In genomic region chr3:58013973-58014649, GRCh38 we compare ENCODE assay signal across 10 cellular contexts. TPM values are rescaled to one million over a fixed set of nuclear protein-coding genes. Genes with fewer than 3 reads are reported as not detected.
DNase-seq lines count a peak whose midpoint lies in the region; ATAC-seq and TF ChIP-seq lines count a peak whose summit lies in the region.
"Had no signal": no experiment of that assay in that cellular context is flagged by ENCODE, and none has a peak within 500 bp of the region (broad histone marks: within the 10 kb centered on the region; RNA-seq: fewer than 3 reads in every experiment).

No MANE protein-coding gene starts in this region.

- TF ChIP-seq CTCF in GM23338 (conservative IDR thresholded peaks at IDR 0.05; ENCODE audit: low read depth in 2 of 2) (no peak), astrocyte of the spinal cord (IDR thresholded peaks at IDR 0.05; ENCODE audit: low read depth, low read length) (no peak), hepatocyte (IDR thresholded peaks at IDR 0.05; ENCODE audit: poor library complexity) (no peak), stomach (IDR thresholded peaks at IDR 0.05) (no peak), adrenal gland (IDR thresholded peaks at IDR 0.05) (no peak)

- H3K4me2 ChIP-seq in GM23338 (no peak overlapping the region), hepatocyte (peak overlapping the region; percentile 85)

- H3K27ac ChIP-seq in GM23338 (ENCODE audit: low read depth) (peak overlapping the region; percentile 81; the same call in 1 of the 2 replicates), hepatocyte (peak overlapping the region; percentile 80), stomach (peak overlapping the region; percentile 21 to 90 (median 88)), adrenal gland (peak overlapping the region in 1 of 5 donors; percentile 30)

- DNase-seq in GM23338 (ENCODE audit: low spot score) = no peak
- DNase-seq in astrocyte of the spinal cord (ENCODE audit: low read depth, low spot score) = peak; percentile 93
- peak; percentile 72 for DNase-seq in hepatocyte (ENCODE audit: low spot score)
- peak; percentile 39 for DNase-seq in stomach
- DNase-seq in activated T-cell treated with anti-CD3 and anti-CD28 coated beads, Interleukin-2, amount 50 U/mL, for 4 hours = no peak
- no peak for DNase-seq in adrenal gland
- no peak for DNase-seq in activated CD4-positive, alpha-beta memory T cell treated with anti-CD3 and anti-CD28 coated beads for 36 hours
- DNase-seq: NCI-H187 treated with DMSO at 0.1 percent for 48 hours had no signal

- peaks cover 68% of the 10 kb centered on the region for H3K4me1 Mint-ChIP-seq in GM23338
- peaks cover 42% of the 10 kb centered on the region for H3K4me1 Mint-ChIP-seq in activated T-cell treated with anti-CD3 and anti-CD28 coated beads, Interleukin-2, amount 50 U/mL, for 4 hours (ENCODE audit: low read depth)
- peaks cover 27% of the 10 kb centered on the region for H3K4me1 Mint-ChIP-seq in activated CD4-positive, alpha-beta memory T cell treated with anti-CD3 and anti-CD28 coated beads for 36 hours (ENCODE audit: low read depth)

- H3F3A ChIP-seq in GM23338 (replicated peaks; ENCODE audit: low read depth) = no peaks in the 10 kb centered on the region; the same call in 1 of the 2 replicates

- H3K27me3 Mint-ChIP-seq in GM23338 (ENCODE audit: insufficient read depth, low read depth, poor library complexity) = peaks cover 7% of the 10 kb centered on the region
- no peaks in the 10 kb centered on the region for H3K27me3 Mint-ChIP-seq in activated T-cell treated with anti-CD3 and anti-CD28 coated beads, Interleukin-2, amount 50 U/mL, for 4 hours (ENCODE audit: low read depth)
- no peaks in the 10 kb centered on the region for H3K27me3 Mint-ChIP-seq in activated CD4-positive, alpha-beta memory T cell treated with anti-CD3 and anti-CD28 coated beads for 36 hours

- no peaks in the 10 kb centered on the region for H3K36me3 ChIP-seq in GM23338 (ENCODE audit: insufficient read depth)
- no peaks in the 10 kb centered on the region for H3K36me3 ChIP-seq in hepatocyte (replicated peaks; ENCODE audit: insufficient read depth, low read depth)
- H3K36me3 ChIP-seq in stomach = no peaks in the 10 kb centered on the region
- no peaks in the 10 kb centered on the region for H3K36me3 ChIP-seq in adrenal gland (replicated peaks in 1 of 2)

- CTCF ChIA-PET in activated CD4-positive, alpha-beta memory T cell treated with anti-CD3 and anti-CD28 coated beads for 36 hours (lab: Charles Lee) = interaction anchor here (1.9 kb wide), 1 partner anchor 154 kb away, joined by 6 read pairs; no protein-coding TSS in a partner anchor

- H3K4me3 ChIP-seq in GM23338 = no peak overlapping the region
- no peak overlapping the region for H3K4me3 ChIP-seq in astrocyte of the spinal cord (ENCODE audit: low read depth, low read length)
- H3K4me3 ChIP-seq in hepatocyte = no peak overlapping the region
- peak overlapping the region in 1 of 4 donors; percentile 9 for H3K4me3 ChIP-seq in stomach
- no peak overlapping the region for H3K4me3 ChIP-seq in adrenal gland

- H4K20me1 ChIP-seq in GM23338 (replicated peaks; ENCODE audit: insufficient read depth) = peaks cover 48% of the 10 kb centered on the region
- H4K20me1 ChIP-seq in hepatocyte (ENCODE audit: insufficient read depth, poor library complexity, severe bottlenecking) = peaks cover 52% of the 10 kb centered on the region

- no peak for TF ChIP-seq POLR2A in stomach (IDR thresholded peaks at IDR 0.05)
- no peak for TF ChIP-seq POLR2A in adrenal gland (IDR thresholded peaks at IDR 0.05)

- in situ Hi-C loops in astrocyte of the spinal cord (cut with HindIII; ENCODE audit: low sequenced_read_pairs) = no loop called here

- H3K4me3 Mint-ChIP-seq in GM23338 = no peak overlapping the region
- no peak overlapping the region for H3K4me3 Mint-ChIP-seq in activated T-cell treated with anti-CD3 and anti-CD28 coated beads, Interleukin-2, amount 50 U/mL, for 4 hours
- H3K4me3 Mint-ChIP-seq in activated CD4-positive, alpha-beta memory T cell treated with anti-CD3 and anti-CD28 coated beads for 36 hours = no peak overlapping the region
- H3K4me3 Mint-ChIP-seq: neural crest cell had no signal

- intact Hi-C loops in stomach (cut with DNase I; ENCODE audit: low total_unique reads) = no loop called here
- intact Hi-C loops in adrenal gland (cut with DNase I) = loop anchor here in 1 of 2 donors (10.0 kb wide), 1 partner anchor 91 kb away; no protein-coding TSS in a partner anchor
- intact Hi-C loops in activated CD4-positive, alpha-beta memory T cell treated with anti-CD3 and anti-CD28 coated beads for 36 hours (cut with micrococcal nuclease) = no loop called here

- no peaks in the 10 kb centered on the region for H3K9me3 Mint-ChIP-seq in GM23338
- no peaks in the 10 kb centered on the region for H3K9me3 Mint-ChIP-seq in activated T-cell treated with anti-CD3 and anti-CD28 coated beads, Interleukin-2, amount 50 U/mL, for 4 hours
- H3K9me3 Mint-ChIP-seq in activated CD4-positive, alpha-beta memory T cell treated with anti-CD3 and anti-CD28 coated beads for 36 hours = no peaks in the 10 kb centered on the region
- H3K9me3 Mint-ChIP-seq: neural crest cell had no signal

- TF ChIP-seq EP300 in stomach (IDR thresholded peaks at IDR 0.05) = peak; percentile 4

- no peaks in the 10 kb centered on the region; the same call in 2 of the 3 replicates for H3K36me3 Mint-ChIP-seq in GM23338 (ENCODE audit: low read depth)
- peaks cover 2% of the 10 kb centered on the region for H3K36me3 Mint-ChIP-seq in activated T-cell treated with anti-CD3 and anti-CD28 coated beads, Interleukin-2, amount 50 U/mL, for 4 hours (ENCODE audit: insufficient read depth)
- H3K36me3 Mint-ChIP-seq in activated CD4-positive, alpha-beta memory T cell treated with anti-CD3 and anti-CD28 coated beads for 36 hours = no peaks in the 10 kb centered on the region

- H3K27ac Mint-ChIP-seq in GM23338 = no peak overlapping the region
- no peak overlapping the region for H3K27ac Mint-ChIP-seq in activated CD4-positive, alpha-beta memory T cell treated with anti-CD3 and anti-CD28 coated beads for 36 hours

- WGBS in hepatocyte (ENCODE audit: low lambda C conversion rate, missing lambda C conversion rate) = 44% methylated on average over 10 of the region's 10 CpGs
- WGBS in stomach, 5 donors = 16 to 45% (median 29%) methylated on average over 5 to 10 of the region's 10 CpGs
- 76 to 94% (median 84%) methylated on average over 4 to 10 of the region's 10 CpGs for WGBS in adrenal gland, 4 donors

- H3K9me3 ChIP-seq in hepatocyte (ENCODE audit: low read depth) = no peaks in the 10 kb centered on the region
- no peaks in the 10 kb centered on the region for H3K9me3 ChIP-seq in stomach
- H3K9me3 ChIP-seq in adrenal gland (replicated peaks in 1 of 3) = no peaks in the 10 kb centered on the region

- ATAC-seq in GM23338 = peak; percentile 6; the same call in 1 of the 3 replicates
- no peak for ATAC-seq in GM19395 (IDR thresholded peaks at IDR 0.05; ENCODE audit: unreplicated experiment)
- no peak for ATAC-seq in activated T-cell treated with anti-CD3 and anti-CD28 coated beads, Interleukin-2, amount 50 U/mL, for 4 hours

- H3K9me2 ChIP-seq in GM23338 (ENCODE audit: insufficient read depth) (no peaks in the 10 kb centered on the region), hepatocyte (replicated peaks; ENCODE audit: insufficient read depth) (no peaks in the 10 kb centered on the region)

- H3K79me2 ChIP-seq in GM23338 (replicated peaks; ENCODE audit: insufficient read depth) = peaks cover 100% of the 10 kb centered on the region
- H3K79me2 ChIP-seq in hepatocyte = peaks cover 100% of the 10 kb centered on the region

- POLR2A ChIA-PET in activated CD4-positive, alpha-beta memory T cell treated with anti-CD3 and anti-CD28 coated beads for 36 hours (lab: Charles Lee) = interaction anchor here (0.6 kb wide), 1 partner anchor 149 kb away, joined by 5 read pairs; no protein-coding TSS in a partner anchor

- no peaks in the 10 kb centered on the region for H3K27me3 ChIP-seq in GM23338 (ENCODE audit: insufficient read depth)
- no peaks in the 10 kb centered on the region for H3K27me3 ChIP-seq in hepatocyte
- no peaks in the 10 kb centered on the region for H3K27me3 ChIP-seq in stomach
- H3K27me3 ChIP-seq in adrenal gland = no peaks in the 10 kb centered on the region

- H2AFZ ChIP-seq in GM23338 (no peak overlapping the region), hepatocyte (no peak overlapping the region)

- peaks cover 80% of the 10 kb centered on the region for H3K4me1 ChIP-seq in GM23338 (ENCODE audit: insufficient read depth)
- H3K4me1 ChIP-seq in hepatocyte (ENCODE audit: insufficient read depth) = peaks cover 81% of the 10 kb centered on the region
- peaks cover 54 to 100% (median 83%) of the 10 kb centered on the region in 4 donors for H3K4me1 ChIP-seq in stomach
- H3K4me1 ChIP-seq in adrenal gland (replicated peaks in 1 of 2) = peaks cover 31 to 52% of the 10 kb centered on the region in 2 donors

TF ChIP-seq in GM23338, 12 proteins besides CTCF, POLR2A, EP300 and RAD21 (continues in another document):
- TF ChIP-seq STAT1 (IDR thresholded peaks at IDR 0.05; ENCODE audit: unreplicated experiment) (no peak), POLR2AphosphoS5 (IDR thresholded peaks at IDR 0.05; ENCODE audit: low read depth) (no peak), EZH2phosphoT487 (IDR thresholded peaks at IDR 0.05; ENCODE audit: unreplicated experiment) (no peak), ETS1 (IDR thresholded peaks at IDR 0.05) (no peak), JUNB (IDR thresholded peaks at IDR 0.05; ENCODE audit: unreplicated experiment) (no peak), ZNF331 (CRISPR knock-in tag; IDR thresholded peaks at IDR 0.05; ENCODE audit: low read depth) (no peak), CREB1 (CRISPR knock-in tag; IDR thresholded peaks at IDR 0.05; ENCODE audit: low read depth) (no peak)

RNA-seq across cellular contexts. Expression of gene FLNB, which starts 5.9 kb away (rescaled TPM):
- 155 and 179 TPM in 2 replicates for total RNA-seq in GM23338 (2014; rRNA removed; shearing (Covaris generic))
- polyA plus RNA-seq in GM23338 (2016; fragmentation: Nextera tagmentation; extraction: Ambion mirVana) (36.5 and 39.7 TPM in 2 replicates), hepatocyte (69.4 and 74.2 TPM in 2 replicates), stomach (10 to 100 TPM; 38.2 to 76.2 (median 45.1) TPM), adrenal gland (100 to 1,000 TPM in 2 of 3 donors, 10 to 100 TPM in 1; 94.9 to 174 (median 138) TPM)
- total RNA-seq in hepatocyte (136 and 172 TPM in 2 replicates), stomach (100 to 1,000 TPM in 3 of 5 donors, 10 to 100 TPM in 2; 51.3 to 204 (median 112) TPM), adrenal gland (100 to 1,000 TPM in 6 of 8 donors, 10 to 100 TPM in 2; 84.6 to 278 (median 120) TPM)
- 10 to 100 TPM; 16.4 to 23.4 (median 19.4) TPM for total RNA-seq in activated T-cell treated with anti-CD3 and anti-CD28 coated beads, Interleukin-2, amount 50 U/mL, for 4 hours
- 10 to 100 TPM; 23.1 to 26.0 TPM for total RNA-seq in activated CD4-positive, alpha-beta memory T cell treated with anti-CD3 and anti-CD28 coated beads for 36 hours

Comparison
In these comparisons a context has a peak if more than half of its experiments do, and no peak if none do; other contexts are left out.
1. DNase-seq: peak in astrocyte of the spinal cord (single experiment), hepatocyte (single experiment) and stomach (single experiment); none in GM23338 (single experiment), activated T-cell treated with anti-CD3 and anti-CD28 coated beads, Interleukin-2, amount 50 U/mL, for 4 hours (single experiment), adrenal gland (0 of 7) and activated CD4-positive, alpha-beta memory T cell treated with anti-CD3 and anti-CD28 coated beads for 36 hours (single experiment).